24 cellular contexts compared by ENCODE assay signal in genomic region chr1:5758859-5759578, GRCh38.
"Had no signal": no experiment of that assay in that cellular context is flagged by ENCODE, and none has a peak within 500 bp of the region (broad histone marks: within the 10 kb centered on the region; RNA-seq: fewer than 3 reads in every experiment).

No MANE protein-coding gene starts in this region.

- H3K4me1 ChIP-seq: adrenal gland, SJCRH30 had no signal

- H3K4me3 Mint-ChIP-seq: activated CD4-positive, alpha-beta memory T cell treated with anti-CD3 and anti-CD28 coated beads for 36 hours; activated CD4-positive, alpha-beta T cell treated with anti-CD3 and anti-CD28 coated beads, Interleukin-2, amount 10 ng/mL, durations not matched to agents 7 days and 5 days; activated naive CD4-positive, alpha-beta T cell treated with anti-CD3 and anti-CD28 coated beads, Interleukin-2, amount 10 ng/mL, durations not matched to agents 7 days and 5 days; activated naive CD8-positive, alpha-beta T cell treated with anti-CD3 and anti-CD28 coated beads, Interleukin-2, amount 10 ng/mL, durations not matched to agents 7 days and 5 days; activated T-helper 17 cell treated with anti-CD3 and anti-CD28 coated beads, Interleukin-2, amount 50 U/mL, for 72 hours had no signal

- ATAC-seq: activated T-helper 17 cell treated with anti-CD3 and anti-CD28 coated beads, Interleukin-2, amount 50 U/mL, for 72 hours had no signal

- H3K4me2 ChIP-seq: SK-N-SH had no signal

- H3K27ac ChIP-seq: adrenal gland, SJCRH30, VCaP had no signal

- H3K9ac ChIP-seq: SK-N-SH had no signal

- H3K27me3 ChIP-seq: adrenal gland had no signal

- H3K36me3 ChIP-seq: adrenal gland, SJCRH30 had no signal

- H3K4me3 ChIP-seq: adrenal gland, SJCRH30 had no signal

- H3K4me1 Mint-ChIP-seq: activated CD4-positive, alpha-beta T cell treated with anti-CD3 and anti-CD28 coated beads, Interleukin-2, amount 10 ng/mL, durations not matched to agents 7 days and 5 days; activated naive CD4-positive, alpha-beta T cell treated with anti-CD3 and anti-CD28 coated beads, Interleukin-2, amount 10 ng/mL, durations not matched to agents 7 days and 5 days; activated naive CD8-positive, alpha-beta T cell treated with anti-CD3 and anti-CD28 coated beads, Interleukin-2, amount 10 ng/mL, durations not matched to agents 7 days and 5 days; activated T-helper 17 cell treated with anti-CD3 and anti-CD28 coated beads, Interleukin-2, amount 50 U/mL, for 72 hours had no signal

- H3K9me3 ChIP-seq: adrenal gland, SJCRH30, SK-N-SH had no signal

- DNase-seq: activated CD4-positive, alpha-beta memory T cell treated with anti-CD3 and anti-CD28 coated beads for 36 hours; activated CD4-positive, alpha-beta T cell treated with anti-CD3 and anti-CD28 coated beads, Interleukin-2, amount 10 ng/mL, durations not matched to agents 7 days and 5 days; activated CD4-positive, CD25-positive, alpha-beta regulatory T cell; activated gamma-delta T cell; activated naive CD4-positive, alpha-beta T cell treated with anti-CD3 and anti-CD28 coated beads, Interleukin-2, amount 10 ng/mL, durations not matched to agents 7 days and 5 days; activated naive CD8-positive, alpha-beta T cell treated with anti-CD3 and anti-CD28 coated beads, Interleukin-2, amount 10 ng/mL, durations not matched to agents 7 days and 5 days; activated T-cell treated with anti-CD3 and anti-CD28 coated beads for 4 hours; activated T-cell treated with anti-CD3 and anti-CD28 coated beads, Interleukin-2, amount 50 U/mL, for 48 hours; adrenal gland; anterior cingulate cortex; caudate nucleus; Karpas-422; MM.1S; NCI-H187 treated with DMSO at 0.1 percent for 48 hours; NCI-H2107; NCI-H69; NK-92 treated with Interleukin-12 subunit alpha and Interleukin-12 subunit beta, amount 100 ng/mL, for 24 hours; OCI-M1; RPMI8226; SJCRH30; SK-N-SH; T-helper 1 cell had no signal

- H3K27me3 Mint-ChIP-seq: activated CD4-positive, alpha-beta T cell treated with anti-CD3 and anti-CD28 coated beads, Interleukin-2, amount 10 ng/mL, durations not matched to agents 7 days and 5 days had no signal

- H3K27ac Mint-ChIP-seq: activated CD4-positive, alpha-beta memory T cell treated with anti-CD3 and anti-CD28 coated beads for 36 hours; activated CD4-positive, alpha-beta T cell treated with anti-CD3 and anti-CD28 coated beads, Interleukin-2, amount 10 ng/mL, durations not matched to agents 7 days and 5 days; activated naive CD8-positive, alpha-beta T cell treated with anti-CD3 and anti-CD28 coated beads, Interleukin-2, amount 10 ng/mL, durations not matched to agents 7 days and 5 days; activated T-helper 17 cell treated with anti-CD3 and anti-CD28 coated beads, Interleukin-2, amount 50 U/mL, for 72 hours had no signal

- H3K36me3 Mint-ChIP-seq: activated naive CD4-positive, alpha-beta T cell treated with anti-CD3 and anti-CD28 coated beads, Interleukin-2, amount 10 ng/mL, durations not matched to agents 7 days and 5 days; activated naive CD8-positive, alpha-beta T cell treated with anti-CD3 and anti-CD28 coated beads, Interleukin-2, amount 10 ng/mL, durations not matched to agents 7 days and 5 days had no signal
